In the genomic region with DNA sequence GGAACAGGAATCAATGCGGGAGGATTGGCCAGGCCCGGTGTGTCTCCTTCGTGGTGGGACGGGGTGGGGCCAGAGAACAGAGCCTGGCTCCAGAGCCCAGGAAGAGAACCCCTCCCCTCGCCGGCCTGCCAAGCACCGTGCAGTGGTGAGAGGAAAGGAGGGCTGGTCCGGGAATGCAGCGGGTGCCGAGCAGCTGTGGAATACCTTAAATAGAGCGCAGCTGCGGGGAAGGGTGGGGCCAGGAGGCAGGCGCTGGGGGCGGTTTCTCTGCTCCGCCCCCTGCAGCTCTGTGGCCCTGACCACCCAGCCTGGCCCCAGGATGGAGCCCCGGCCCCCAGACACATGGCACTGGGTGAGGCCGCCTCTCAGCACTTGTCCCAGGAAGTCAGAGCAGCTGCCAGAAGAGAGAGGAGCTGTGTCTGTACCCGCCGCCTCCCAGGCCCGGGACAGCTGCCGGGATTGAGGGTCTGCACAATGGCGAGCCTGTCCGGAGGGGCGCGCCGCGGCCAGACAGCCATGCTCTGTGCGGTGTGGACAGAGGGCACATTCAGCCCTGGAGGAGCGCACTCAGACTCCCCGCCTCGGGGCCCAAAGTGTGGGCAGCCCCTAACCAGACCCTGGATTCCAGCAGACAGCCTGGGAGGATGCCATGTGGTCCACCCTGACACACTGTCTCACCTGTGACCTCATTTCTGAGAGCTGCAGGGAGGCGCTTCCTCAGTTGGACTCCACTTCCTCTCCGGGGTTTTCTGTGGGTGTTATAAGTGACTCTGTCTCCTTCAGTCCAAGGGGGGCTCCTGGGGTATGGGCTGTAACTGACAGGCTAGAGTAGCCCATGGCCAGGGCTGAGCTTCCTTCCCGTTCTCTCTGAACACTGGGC, we compare ENCODE assay signal across 8 cellular contexts.
DNase-seq lines count a peak whose midpoint lies in the region; ATAC-seq and TF ChIP-seq lines count a peak whose summit lies in the region.

No MANE protein-coding gene starts in this region.

- ATAC-seq in HG03039 (IDR thresholded peaks at IDR 0.05; ENCODE audit: unreplicated experiment) (no peak), HG03520 (IDR thresholded peaks at IDR 0.05; ENCODE audit: unreplicated experiment) (no peak), HG03135 (IDR thresholded peaks at IDR 0.05; ENCODE audit: unreplicated experiment) (no peak)

- no peaks in the 10 kb centered on the region for H3K27me3 Mint-ChIP-seq in nephron (ENCODE audit: low read depth)

- H3K4me3 Mint-ChIP-seq in nephron: peak overlapping the region in 2 of 3 experiments; percentile 21 to 55

- no peaks in the 10 kb centered on the region for H3K9me3 Mint-ChIP-seq in nephron

- peaks cover 23% of the 10 kb centered on the region for H3K36me3 Mint-ChIP-seq in nephron (ENCODE audit: low read depth)

- H3K27ac ChIP-seq in RWPE1: peak overlapping the region; percentile 98
- peak overlapping the region; percentile 32 for H3K27ac ChIP-seq in epithelial cell of prostate

- POLR2A ChIA-PET in RWPE1 (lab: Yijun Ruan, JAX; ENCODE audit: low non-redundant PET): interaction anchor here (0.6 kb wide), 1 partner anchor 12 kb away, joined by 3 read pairs; no protein-coding TSS in a partner anchor

- peak; percentile 82 for DNase-seq in AG10803 (ENCODE audit: low read depth)
- DNase-seq in RWPE1 (ENCODE audit: low spot score): peak; percentile 45
- DNase-seq in epithelial cell of prostate (ENCODE audit: low read depth, low spot score): no peak
- no peak for DNase-seq in NCI-H748 (lab: John Stamatoyannopoulos, UW; ENCODE audit: unreplicated experiment)

- TF ChIP-seq CTCF in AG10803 (conservative IDR thresholded peaks at IDR 0.05; ENCODE audit: low read length) (no peak), RWPE1 (conservative IDR thresholded peaks at IDR 0.05; ENCODE audit: low read depth) (no peak), nephron (IDR thresholded peaks at IDR 0.05; ENCODE audit: unreplicated experiment in 3 of 3) (no peak)

- no peak overlapping the region for H3K4me3 ChIP-seq in AG10803 (ENCODE audit: low read length)

- CTCF ChIA-PET in RWPE1 (lab: Yijun Ruan, JAX): interaction anchor here (0.5 to 1.1 kb wide), 2 partner anchors 14 to 78 kb away, joined by 3 read pairs; no protein-coding TSS in a partner anchor

- peak overlapping the region; percentile 63 to 87 (median 87) for H3K27ac Mint-ChIP-seq in nephron

- peaks cover 70% of the 10 kb centered on the region for H3K4me1 Mint-ChIP-seq in nephron

Comparison
In these comparisons a context has a peak if more than half of its experiments do, and no peak if none do; other contexts are left out.
1. DNase-seq: peak in AG10803 (single experiment) and RWPE1 (single experiment); none in epithelial cell of prostate (single experiment) and NCI-H748 (single experiment).